ENCODE assay signal across 17 cellular contexts in the genomic region with DNA sequence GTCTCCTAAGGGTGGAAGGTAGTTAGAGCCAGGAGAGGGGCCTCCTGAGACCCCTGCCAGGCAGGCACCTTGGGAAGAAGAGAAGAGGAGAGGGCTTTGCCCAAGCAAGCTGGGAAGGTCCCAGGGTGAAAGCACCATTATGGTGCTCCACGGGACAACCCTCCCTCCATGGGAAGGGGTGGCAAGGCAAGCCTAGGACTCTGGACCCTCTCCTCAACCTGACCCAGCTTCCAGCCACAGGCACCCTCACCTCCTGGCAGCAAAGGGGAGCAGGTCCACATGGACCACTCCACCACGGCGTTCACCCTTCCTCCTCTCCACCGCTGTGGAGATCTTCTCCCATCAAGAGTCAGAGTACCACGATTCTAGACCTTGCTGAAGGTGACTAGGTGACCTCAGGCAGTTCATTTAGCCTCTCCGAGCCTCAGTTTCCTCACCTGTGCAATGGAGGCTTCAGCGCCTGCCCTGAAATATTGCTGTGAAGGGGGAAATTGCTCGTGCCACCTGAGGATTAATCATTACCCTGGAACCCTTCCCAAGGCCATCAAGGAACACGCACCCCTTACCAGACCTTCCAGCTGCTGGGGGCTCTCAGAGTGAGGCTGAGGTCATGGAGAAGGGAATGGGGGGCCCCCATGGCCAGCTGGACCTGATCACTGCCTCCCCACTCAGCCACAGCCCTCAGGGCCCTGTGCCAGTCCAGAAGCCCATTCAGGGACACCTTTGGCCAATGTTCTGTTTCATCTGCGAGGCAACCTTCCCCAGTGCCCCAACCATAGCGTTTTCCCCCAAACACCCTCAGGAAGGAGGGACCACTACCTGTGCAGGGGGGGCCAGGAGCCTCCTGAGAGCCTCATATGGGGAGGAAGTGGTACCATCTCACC. TPM values are rescaled to one million over a fixed set of nuclear protein-coding genes. Genes with fewer than 3 reads are reported as not detected.
DNase-seq lines count a peak whose midpoint lies in the region; ATAC-seq and TF ChIP-seq lines count a peak whose summit lies in the region.
"Had no signal": no experiment of that assay in that cellular context is flagged by ENCODE, and none has a peak within 500 bp of the region (broad histone marks: within the 10 kb centered on the region; RNA-seq: fewer than 3 reads in every experiment).

No MANE protein-coding gene starts in this region.

- H3K27me3 ChIP-seq in hepatocyte = no peaks in the 10 kb centered on the region
- H3K27me3 ChIP-seq: right lobe of liver had no signal

- intact Hi-C loops in sciatic nerve (cut with DNase I) = no loop called here
- intact Hi-C loops in activated T-helper 2 cell treated with anti-CD3 and anti-CD28 coated beads, Interferon-gamma antibody, Interleukin-2, Interleukin-4, amounts not matched to agents 10 μg/mL and 5 μg/mL and 100 μg/mL, durations not matched to agents 14 hours and 24 hours and 36 hours (cut with micrococcal nuclease) = no loop called here

- H3K36me3 Mint-ChIP-seq in activated naive CD4-positive, alpha-beta T cell treated with anti-CD3 and anti-CD28 coated beads, Interleukin-2, amount 10 ng/mL, durations not matched to agents 7 days and 5 days = no peaks in the 10 kb centered on the region
- no peaks in the 10 kb centered on the region for H3K36me3 Mint-ChIP-seq in activated T-helper 2 cell treated with anti-CD3 and anti-CD28 coated beads, Interferon-gamma antibody, Interleukin-2, Interleukin-4, amounts not matched to agents 10 μg/mL and 5 μg/mL and 100 μg/mL, durations not matched to agents 14 hours and 24 hours and 36 hours (ENCODE audit: low read depth)
- H3K36me3 Mint-ChIP-seq: T-cell had no signal

- H3K9me2 ChIP-seq in hepatocyte (replicated peaks; ENCODE audit: insufficient read depth) = no peaks in the 10 kb centered on the region

- no peak overlapping the region for H3K4me3 Mint-ChIP-seq in activated naive CD4-positive, alpha-beta T cell treated with anti-CD3 and anti-CD28 coated beads, Interleukin-2, amount 10 ng/mL, durations not matched to agents 7 days and 5 days
- H3K4me3 Mint-ChIP-seq in activated T-helper 2 cell treated with anti-CD3 and anti-CD28 coated beads, Interferon-gamma antibody, Interleukin-2, Interleukin-4, amounts not matched to agents 10 μg/mL and 5 μg/mL and 100 μg/mL, durations not matched to agents 14 hours and 24 hours and 36 hours (ENCODE audit: low read depth) = no peak overlapping the region
- H3K4me3 Mint-ChIP-seq: HFFc6 had no signal

- peaks cover 10% of the 10 kb centered on the region for H3K4me1 Mint-ChIP-seq in activated naive CD4-positive, alpha-beta T cell treated with anti-CD3 and anti-CD28 coated beads, Interleukin-2, amount 10 ng/mL, durations not matched to agents 7 days and 5 days
- peaks cover 7% of the 10 kb centered on the region for H3K4me1 Mint-ChIP-seq in activated T-helper 2 cell treated with anti-CD3 and anti-CD28 coated beads, Interferon-gamma antibody, Interleukin-2, Interleukin-4, amounts not matched to agents 10 μg/mL and 5 μg/mL and 100 μg/mL, durations not matched to agents 14 hours and 24 hours and 36 hours (ENCODE audit: low read depth)

- H3K36me3 ChIP-seq in hepatocyte (replicated peaks; ENCODE audit: insufficient read depth, low read depth) = no peaks in the 10 kb centered on the region
- H3K36me3 ChIP-seq: esophagus muscularis mucosa, right lobe of liver had no signal

- no peak for TF ChIP-seq CTCF in VCaP (conservative IDR thresholded peaks at IDR 0.05)
- TF ChIP-seq CTCF in hepatocyte (IDR thresholded peaks at IDR 0.05; ENCODE audit: poor library complexity) = no peak

- H3K9me3 ChIP-seq in hepatocyte (ENCODE audit: low read depth) = no peaks in the 10 kb centered on the region
- H3K9me3 ChIP-seq: esophagus muscularis mucosa, right lobe of liver had no signal

- peak overlapping the region; percentile 100 for H3K4me2 ChIP-seq in hepatocyte

- peak overlapping the region; percentile 88 for H3K27ac ChIP-seq in VCaP
- H3K27ac ChIP-seq in hepatocyte = no peak overlapping the region
- H3K27ac ChIP-seq: esophagus muscularis mucosa, right lobe of liver had no signal

- no peak overlapping the region for H2AFZ ChIP-seq in hepatocyte

- peaks cover 98% of the 10 kb centered on the region for H3K27me3 Mint-ChIP-seq in activated naive CD4-positive, alpha-beta T cell treated with anti-CD3 and anti-CD28 coated beads, Interleukin-2, amount 10 ng/mL, durations not matched to agents 7 days and 5 days
- peaks cover 24% of the 10 kb centered on the region for H3K27me3 Mint-ChIP-seq in activated T-helper 2 cell treated with anti-CD3 and anti-CD28 coated beads, Interferon-gamma antibody, Interleukin-2, Interleukin-4, amounts not matched to agents 10 μg/mL and 5 μg/mL and 100 μg/mL, durations not matched to agents 14 hours and 24 hours and 36 hours (ENCODE audit: low read depth)

- CTCF ChIA-PET in activated naive CD4-positive, alpha-beta T cell treated with anti-CD3 and anti-CD28 coated beads, Interleukin-2, amount 10 ng/mL, durations not matched to agents 7 days and 5 days (lab: Charles Lee) = interaction anchor here (1.1 kb wide), 1 partner anchor 124 kb away, joined by 3 read pairs; no protein-coding TSS in a partner anchor

- no peak overlapping the region for H3K27ac Mint-ChIP-seq in activated naive CD4-positive, alpha-beta T cell treated with anti-CD3 and anti-CD28 coated beads, Interleukin-2, amount 10 ng/mL, durations not matched to agents 7 days and 5 days
- H3K27ac Mint-ChIP-seq in activated T-helper 2 cell treated with anti-CD3 and anti-CD28 coated beads, Interferon-gamma antibody, Interleukin-2, Interleukin-4, amounts not matched to agents 10 μg/mL and 5 μg/mL and 100 μg/mL, durations not matched to agents 14 hours and 24 hours and 36 hours = no peak overlapping the region
- H3K27ac Mint-ChIP-seq: HFFc6, T-cell had no signal

- no peaks in the 10 kb centered on the region for H4K20me1 ChIP-seq in hepatocyte (ENCODE audit: insufficient read depth, poor library complexity, severe bottlenecking)

- no peak overlapping the region for H3K4me3 ChIP-seq in hepatocyte

- no peaks in the 10 kb centered on the region for H3K79me2 ChIP-seq in hepatocyte

- 90% methylated on average over 11 of the region's 11 CpGs for WGBS in hepatocyte (ENCODE audit: low lambda C conversion rate, missing lambda C conversion rate)

- peaks cover 19% of the 10 kb centered on the region for H3K4me1 ChIP-seq in hepatocyte (ENCODE audit: insufficient read depth)

- DNase-seq in activated naive CD4-positive, alpha-beta T cell treated with anti-CD3 and anti-CD28 coated beads, Interleukin-2, amount 10 ng/mL, durations not matched to agents 7 days and 5 days = peak; percentile 15
- DNase-seq in activated naive CD4-positive, alpha-beta T cell treated with anti-CD3 and anti-CD28 coated beads, Interleukin-2, amount 50 U/mL, for 16 hours = no peak
- DNase-seq in hepatocyte (ENCODE audit: low spot score) (no peak), sciatic nerve (ENCODE audit: low spot score) (peak; percentile 38), AG08395 (ENCODE audit: low spot score) (no peak)
- DNase-seq in stimulated activated CD4-positive, alpha-beta T cell treated with anti-CD3 and anti-CD28 coated beads, Interleukin-4, amount 100 ng/mL, for 4 hours = no peak
- no peak for DNase-seq in activated T-helper 2 cell treated with anti-CD3 and anti-CD28 coated beads, Interferon-gamma antibody, Interleukin-2, Interleukin-4, amounts not matched to agents 10 μg/mL and 5 μg/mL and 100 μg/mL, durations not matched to agents 14 hours and 24 hours and 36 hours (ENCODE audit: low spot score)
- DNase-seq: activated CD8-positive, alpha-beta memory T cell treated with anti-CD3 and anti-CD28 coated beads for 24 hours; dermis blood vessel endothelial cell; HFFc6; MM.1S; NCI-H1694 treated with DMSO at 0.1 percent for 48 hours; T-cell had no signal

- no peaks in the 10 kb centered on the region for H3K9me3 Mint-ChIP-seq in activated naive CD4-positive, alpha-beta T cell treated with anti-CD3 and anti-CD28 coated beads, Interleukin-2, amount 10 ng/mL, durations not matched to agents 7 days and 5 days
- no peaks in the 10 kb centered on the region for H3K9me3 Mint-ChIP-seq in activated T-helper 2 cell treated with anti-CD3 and anti-CD28 coated beads, Interferon-gamma antibody, Interleukin-2, Interleukin-4, amounts not matched to agents 10 μg/mL and 5 μg/mL and 100 μg/mL, durations not matched to agents 14 hours and 24 hours and 36 hours
- H3K9me3 Mint-ChIP-seq: HFFc6, T-cell had no signal

- no peak for ATAC-seq in sciatic nerve
- ATAC-seq: right lobe of liver, Right ventricle myocardium inferior had no signal

RNA-seq across cellular contexts. Expression of a gene that starts 1.6 kb away (rescaled TPM):
- total RNA-seq in hepatocyte (12.0 and 12.3 TPM in 2 replicates), sciatic nerve (14.7 TPM)
- polyA plus RNA-seq in hepatocyte = 14.2 and 18.0 TPM in 2 replicates
- 0.46 TPM in 2 replicates for total RNA-seq in activated T-helper 2 cell treated with anti-CD3 and anti-CD28 coated beads, Interferon-gamma antibody, Interleukin-2, Interleukin-4, amounts not matched to agents 10 μg/mL and 5 μg/mL and 100 μg/mL, durations not matched to agents 14 hours and 24 hours and 36 hours

Comparison
In these comparisons a context has a peak if more than half of its experiments do, and no peak if none do; other contexts are left out.
1. DNase-seq: peak in activated naive CD4-positive, alpha-beta T cell treated with anti-CD3 and anti-CD28 coated beads, Interleukin-2, amount 10 ng/mL, durations not matched to agents 7 days and 5 days (single experiment) and sciatic nerve (single experiment); none in activated naive CD4-positive, alpha-beta T cell treated with anti-CD3 and anti-CD28 coated beads, Interleukin-2, amount 50 U/mL, for 16 hours (single experiment), hepatocyte (single experiment), AG08395 (single experiment), stimulated activated CD4-positive, alpha-beta T cell treated with anti-CD3 and anti-CD28 coated beads, Interleukin-4, amount 100 ng/mL, for 4 hours (0 of 2) and activated T-helper 2 cell treated with anti-CD3 and anti-CD28 coated beads, Interferon-gamma antibody, Interleukin-2, Interleukin-4, amounts not matched to agents 10 μg/mL and 5 μg/mL and 100 μg/mL, durations not matched to agents 14 hours and 24 hours and 36 hours (single experiment).